ENCODE assay signal across 8 cellular contexts in genomic region chr1:21651214-21652042, GRCh38. TPM values are rescaled to one million over a fixed set of nuclear protein-coding genes. Genes with fewer than 3 reads are reported as not detected.
DNase-seq lines count a peak whose midpoint lies in the region; ATAC-seq, FAIRE-seq and TF ChIP-seq lines count a peak whose summit lies in the region.

No MANE protein-coding gene starts in this region.

- H3K36me3 Mint-ChIP-seq in MCF 10A (ENCODE audit: insufficient read depth, unreplicated experiment) = peaks cover 4% of the 10 kb centered on the region

- H3K4me3 ChIP-seq in SU-DHL-6 (ENCODE audit: insufficient read depth, low read length, poor library complexity, severe bottlenecking) = no peak overlapping the region
- peak overlapping the region; percentile 35 to 63 (median 50) for H3K4me3 ChIP-seq in keratinocyte (ENCODE audit: control insufficient read depth in 2 of 3, extremely low read depth in 1 of 3, insufficient read depth in 2 of 3, low read depth in 1 of 3, low read length in 3 of 3)

- DNase-seq in NCI-H345 (lab: John Stamatoyannopoulos, UW) (peak; percentile 65), NCI-H345 treated with DMSO at 0.1 percent for 48 hours (lab: John Stamatoyannopoulos, UW; ENCODE audit: unreplicated experiment) (no peak), MCF 10A (ENCODE audit: unreplicated experiment) (peak; percentile 21), keratinocyte (ENCODE audit: low read depth, low spot score) (no peak), inferior parietal cortex (ENCODE audit: extremely low spot score) (no peak)
- DNase-seq in stimulated activated CD4-positive, alpha-beta T cell treated with anti-CD3 and anti-CD28 coated beads, TNF-alpha, amount 100 ng/mL, for 4 hours (ENCODE audit: low read depth in 3 of 3) = peak; percentile 10 to 31 (median 17)

- no peak overlapping the region for H3K27ac ChIP-seq in SU-DHL-6 (ENCODE audit: low read depth, low read length)
- no peak overlapping the region for H3K27ac ChIP-seq in keratinocyte (ENCODE audit: control insufficient read depth, insufficient read depth, low read length)

- H3K4me2 ChIP-seq in SU-DHL-6 (ENCODE audit: low read depth, low read length, poor library complexity, severe bottlenecking) = peak overlapping the region; percentile 25
- peak overlapping the region; percentile 71 for H3K4me2 ChIP-seq in keratinocyte (ENCODE audit: control insufficient read depth, extremely low read depth, insufficient read depth, low read depth, low read length)

- H4K20me1 ChIP-seq in SU-DHL-6 (ENCODE audit: low read depth, low read length) = no peaks in the 10 kb centered on the region
- H4K20me1 ChIP-seq in keratinocyte (ENCODE audit: control insufficient read depth, extremely low read depth, insufficient read depth, low read length) = no peaks in the 10 kb centered on the region

- no peaks in the 10 kb centered on the region for H3K4me1 Mint-ChIP-seq in MCF 10A (ENCODE audit: insufficient read depth, unreplicated experiment)

- no peaks in the 10 kb centered on the region for H3K9me1 ChIP-seq in keratinocyte (ENCODE audit: control insufficient read depth, extremely low read depth, insufficient read depth, low read length)

- FAIRE-seq in keratinocyte (lab: Jason Lieb, UNC) = no peak

- no peak for TF ChIP-seq CTCF in SU-DHL-6 (IDR thresholded peaks at IDR 0.05; ENCODE audit: insufficient read depth, low read length, poor library complexity, severe bottlenecking)
- no peak for TF ChIP-seq CTCF in MCF 10A (IDR thresholded peaks at IDR 0.05; ENCODE audit: unreplicated experiment)
- no peak for TF ChIP-seq CTCF in keratinocyte (optimal IDR thresholded peaks at IDR 0.05 in 1 of 3, IDR thresholded peaks at IDR 0.05 in 1 of 3, conservative IDR thresholded peaks at IDR 0.05 in 1 of 3; ENCODE audit: extremely low read depth in 1 of 3, insufficient read depth in 2 of 3, low read length in 3 of 3)

- no peaks in the 10 kb centered on the region for H3F3A ChIP-seq in SU-DHL-6 (ENCODE audit: insufficient read depth)

- H3K27me3 Mint-ChIP-seq in MCF 10A (ENCODE audit: insufficient read depth, unreplicated experiment) = no peaks in the 10 kb centered on the region

- POLR2A ChIA-PET in MCF 10A (lab: Yijun Ruan, JAX) = interaction anchor here (0.7 kb wide), 1 partner anchor 113 kb away, joined by 4 read pairs; no protein-coding TSS in a partner anchor

- no peaks in the 10 kb centered on the region for H3K9me3 Mint-ChIP-seq in MCF 10A (ENCODE audit: unreplicated experiment)

- CTCF ChIA-PET in MCF 10A (lab: Yijun Ruan, JAX) = interaction anchor here (0.6 to 1.2 kb wide), 2 partner anchors 11 to 283 kb away, joined by 3 to 4 read pairs; no protein-coding TSS in a partner anchor

- H3K36me3 ChIP-seq in SU-DHL-6 (ENCODE audit: low read length) (no peaks in the 10 kb centered on the region), keratinocyte (ENCODE audit: control insufficient read depth in 2 of 2, extremely low read depth in 1 of 2, insufficient read depth in 2 of 2, low read length in 2 of 2) (no peaks in the 10 kb centered on the region)

- intact Hi-C loops in MCF 10A (cut with micrococcal nuclease) = loop anchor here (10.0 kb wide), 2 partner anchors 137 to 417 kb away; no protein-coding TSS in a partner anchor

- no peak for ATAC-seq in GM21390 (IDR thresholded peaks at IDR 0.05; ENCODE audit: unreplicated experiment)

- no TSS peak for BruUV-seq in MCF 10A (replicated peaks; lab: Mats Ljungman, UMichigan)

- H2AFZ ChIP-seq in SU-DHL-6 (ENCODE audit: low read depth, low read length, severe bottlenecking) (no peak overlapping the region), keratinocyte (ENCODE audit: control insufficient read depth, low read length) (peak overlapping the region; percentile 50)

- no peaks in the 10 kb centered on the region for H3K9me2 ChIP-seq in SU-DHL-6 (replicated peaks; ENCODE audit: insufficient read depth, low read length)

- H3K79me2 ChIP-seq in SU-DHL-6 (ENCODE audit: insufficient read depth, low read length) = no peaks in the 10 kb centered on the region
- H3K79me2 ChIP-seq in keratinocyte (ENCODE audit: control insufficient read depth, insufficient read depth, low read length) = no peaks in the 10 kb centered on the region

- H3K4me3 Mint-ChIP-seq in MCF 10A (ENCODE audit: unreplicated experiment) = peak overlapping the region; percentile 63

- no peaks in the 10 kb centered on the region for H3K27me3 ChIP-seq in SU-DHL-6 (ENCODE audit: low read length)
- peaks cover 24% of the 10 kb centered on the region for H3K27me3 ChIP-seq in keratinocyte (ENCODE audit: control insufficient read depth, extremely low read depth, insufficient read depth, low read length)

- dilution Hi-C loops in keratinocyte (cut with MboI; ENCODE audit: extremely low pct_ligation_motif_present, low sequenced_read_pairs) = no loop called here

- peaks cover 10% of the 10 kb centered on the region for H3K4me1 ChIP-seq in keratinocyte (ENCODE audit: control insufficient read depth, extremely low read depth, insufficient read depth, low read length)

- H3K9me3 ChIP-seq in SU-DHL-6 (ENCODE audit: insufficient read depth, low read length) = no peaks in the 10 kb centered on the region
- no peaks in the 10 kb centered on the region for H3K9me3 ChIP-seq in keratinocyte (ENCODE audit: control insufficient read depth, low read depth, low read length)

- H3K9ac ChIP-seq in SU-DHL-6 (ENCODE audit: low read length) (no peak overlapping the region), keratinocyte (ENCODE audit: control insufficient read depth, extremely low read depth, insufficient read depth, low read length) (peak overlapping the region; percentile 23)

- H3K27ac Mint-ChIP-seq in MCF 10A (ENCODE audit: low read depth, unreplicated experiment) = no peak overlapping the region

RNA-seq across cellular contexts. Expression of gene RAP1GAP, which starts 17.7 kb away (rescaled TPM):
- total RNA-seq in MCF 10A (2022) = 0.22 TPM in 1 of 2 replicates, not detected in the other
- 0.95 to 1.6 TPM (median 1.1 TPM) in 3 replicates for polyA plus RNA-seq in keratinocyte
- 2.8 TPM for polyA plus RNA-seq in keratinocyte (2011; ENCODE audit: low read depth)
- polyA plus RNA-seq in keratinocyte (2011; cell fraction: cytosol; rRNA removed) = 1.5 TPM in 2 replicates
- polyA plus RNA-seq in keratinocyte (2011; cell fraction: nucleus; rRNA removed) = 1.4 and 1.9 TPM in 2 replicates
- 1.1 and 4.3 TPM in 2 replicates for polyA plus RNA-seq in keratinocyte (2012; ENCODE audit: low replicate concordance)
- polyA minus RNA-seq in keratinocyte = 1.9 to 3.3 TPM (median 2.1 TPM) in 3 replicates
- polyA minus RNA-seq in keratinocyte (2011; cell fraction: cytosol; rRNA and poly(A)+ RNA removed) = 2.7 TPM
- 0.74 and 1.2 TPM in 2 replicates for polyA minus RNA-seq in keratinocyte (2011; cell fraction: nucleus; rRNA and poly(A)+ RNA removed)

Comparison
In these comparisons a context has a peak if more than half of its experiments do, and no peak if none do; other contexts are left out.
1. DNase-seq: peak in NCI-H345 (single experiment), MCF 10A (single experiment) and stimulated activated CD4-positive, alpha-beta T cell treated with anti-CD3 and anti-CD28 coated beads, TNF-alpha, amount 100 ng/mL, for 4 hours (3 of 3); none in NCI-H345 treated with DMSO at 0.1 percent for 48 hours (single experiment), keratinocyte (single experiment) and inferior parietal cortex (single experiment).